1 cellular context compared by ENCODE assay signal in the genomic region with DNA sequence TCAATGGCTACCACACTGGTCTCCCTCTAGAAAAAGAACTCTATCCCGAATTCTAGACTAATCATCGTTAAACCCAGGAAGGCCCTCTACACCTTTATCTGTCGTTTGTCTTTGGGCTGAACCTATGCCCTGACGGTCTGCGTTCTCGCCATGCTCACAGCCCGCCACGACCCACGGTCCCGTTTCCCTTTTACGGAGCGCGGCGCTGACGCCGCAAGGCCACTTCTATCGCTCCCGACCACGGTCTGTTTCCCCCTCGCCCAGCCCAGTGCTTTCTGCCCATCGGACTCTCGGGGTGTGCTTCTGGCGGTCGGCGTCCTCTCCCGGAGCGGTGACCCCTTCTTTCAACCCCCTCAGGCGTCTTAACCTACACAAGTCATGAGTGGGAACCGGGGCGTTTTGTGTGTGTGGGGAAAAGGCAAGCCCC.
TF ChIP-seq lines count a peak whose summit lies in the region.

No MANE protein-coding gene starts in this region.

TF ChIP-seq in GM23338, 12 proteins besides CTCF, POLR2A, EP300 and RAD21 (continued from another document):
- TF ChIP-seq, protein P1, sequence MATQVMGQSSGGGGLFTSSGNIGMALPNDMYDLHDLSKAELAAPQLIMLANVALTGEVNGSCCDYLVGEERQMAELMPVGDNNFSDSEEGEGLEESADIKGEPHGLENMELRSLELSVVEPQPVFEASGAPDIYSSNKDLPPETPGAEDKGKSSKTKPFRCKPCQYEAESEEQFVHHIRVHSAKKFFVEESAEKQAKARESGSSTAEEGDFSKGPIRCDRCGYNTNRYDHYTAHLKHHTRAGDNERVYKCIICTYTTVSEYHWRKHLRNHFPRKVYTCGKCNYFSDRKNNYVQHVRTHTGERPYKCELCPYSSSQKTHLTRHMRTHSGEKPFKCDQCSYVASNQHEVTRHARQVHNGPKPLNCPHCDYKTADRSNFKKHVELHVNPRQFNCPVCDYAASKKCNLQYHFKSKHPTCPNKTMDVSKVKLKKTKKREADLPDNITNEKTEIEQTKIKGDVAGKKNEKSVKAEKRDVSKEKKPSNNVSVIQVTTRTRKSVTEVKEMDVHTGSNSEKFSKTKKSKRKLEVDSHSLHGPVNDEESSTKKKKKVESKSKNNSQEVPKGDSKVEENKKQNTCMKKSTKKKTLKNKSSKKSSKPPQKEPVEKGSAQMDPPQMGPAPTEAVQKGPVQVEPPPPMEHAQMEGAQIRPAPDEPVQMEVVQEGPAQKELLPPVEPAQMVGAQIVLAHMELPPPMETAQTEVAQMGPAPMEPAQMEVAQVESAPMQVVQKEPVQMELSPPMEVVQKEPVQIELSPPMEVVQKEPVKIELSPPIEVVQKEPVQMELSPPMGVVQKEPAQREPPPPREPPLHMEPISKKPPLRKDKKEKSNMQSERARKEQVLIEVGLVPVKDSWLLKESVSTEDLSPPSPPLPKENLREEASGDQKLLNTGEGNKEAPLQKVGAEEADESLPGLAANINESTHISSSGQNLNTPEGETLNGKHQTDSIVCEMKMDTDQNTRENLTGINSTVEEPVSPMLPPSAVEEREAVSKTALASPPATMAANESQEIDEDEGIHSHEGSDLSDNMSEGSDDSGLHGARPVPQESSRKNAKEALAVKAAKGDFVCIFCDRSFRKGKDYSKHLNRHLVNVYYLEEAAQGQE (IDR thresholded peaks at IDR 0.05; ENCODE audit: unreplicated experiment), result no peak
- TF ChIP-seq ETS1 (IDR thresholded peaks at IDR 0.05), result no peak
- no peak for TF ChIP-seq EZH2 (IDR thresholded peaks at IDR 0.05; ENCODE audit: low read depth, unreplicated experiment)
- TF ChIP-seq NANOG (IDR thresholded peaks at IDR 0.05; ENCODE audit: borderline replicate concordance), result no peak
- no peak for TF ChIP-seq JUNB (IDR thresholded peaks at IDR 0.05; ENCODE audit: unreplicated experiment)
- TF ChIP-seq EZH2phosphoT487 (IDR thresholded peaks at IDR 0.05; ENCODE audit: unreplicated experiment), result no peak
- TF ChIP-seq ZNF331 (CRISPR knock-in tag; IDR thresholded peaks at IDR 0.05; ENCODE audit: low read depth), result no peak
- TF ChIP-seq STAT1 (IDR thresholded peaks at IDR 0.05; ENCODE audit: unreplicated experiment), result no peak
